ENCODE assay signal across 13 cellular contexts in genomic region chr3:189236352-189236751, GRCh38.
DNase-seq lines count a peak whose midpoint lies in the region; ATAC-seq and TF ChIP-seq lines count a peak whose summit lies in the region.
"Had no signal": no experiment of that assay in that cellular context is flagged by ENCODE, and none has a peak within 500 bp of the region (broad histone marks: within the 10 kb centered on the region; RNA-seq: fewer than 3 reads in every experiment).

No MANE protein-coding gene starts in this region.

- peak; percentile 59 for ATAC-seq in GM19372 (IDR thresholded peaks at IDR 0.05; ENCODE audit: low read depth, unreplicated experiment)
- ATAC-seq in HG03103 (IDR thresholded peaks at IDR 0.05; ENCODE audit: low read depth, unreplicated experiment), result peak; percentile 50
- no peak for ATAC-seq in gastroesophageal sphincter
- no peak for ATAC-seq in GM21423 (IDR thresholded peaks at IDR 0.05; ENCODE audit: unreplicated experiment)
- ATAC-seq: SK-N-SH treated with all-trans-retinoic acid at 6 μM for 48 hours had no signal

- TF ChIP-seq CTCF in GM12865 (IDR thresholded peaks at IDR 0.05; ENCODE audit: insufficient read depth, low read depth, low read length, missing control alignments) (no peak), OCI-LY3 (IDR thresholded peaks at IDR 0.05; ENCODE audit: low read depth, low read length) (no peak), gastroesophageal sphincter (IDR thresholded peaks at IDR 0.05) (no peak)

- no peak for TF ChIP-seq EP300 in gastroesophageal sphincter (IDR thresholded peaks at IDR 0.05)

- no peak overlapping the region for H2AFZ ChIP-seq in OCI-LY3 (ENCODE audit: low read depth, low read length)

- H3K4me1 ChIP-seq in OCI-LY3 (ENCODE audit: low read length), result peaks cover 51% of the 10 kb centered on the region
- H3K4me1 ChIP-seq in gastroesophageal sphincter, result no peaks in the 10 kb centered on the region

- peak overlapping the region; percentile 57 for H3K4me2 ChIP-seq in OCI-LY3 (ENCODE audit: low read length)

- H3K9me3 ChIP-seq in OCI-LY3 (ENCODE audit: insufficient read depth, low read length) (no peaks in the 10 kb centered on the region), gastroesophageal sphincter (no peaks in the 10 kb centered on the region)

- no peaks in the 10 kb centered on the region for H4K20me1 ChIP-seq in OCI-LY3 (ENCODE audit: insufficient read depth, low read length)

- H3K27ac ChIP-seq in OCI-LY3 (ENCODE audit: low read length) (peak overlapping the region; percentile 79), gastroesophageal sphincter (no peak overlapping the region)

- peaks cover 5% of the 10 kb centered on the region for H3K36me3 ChIP-seq in OCI-LY3 (replicated peaks; ENCODE audit: low read depth, low read length)
- H3K36me3 ChIP-seq in gastroesophageal sphincter, result no peaks in the 10 kb centered on the region

- H3K4me3 ChIP-seq in GM12865 (ENCODE audit: low read depth, low read length) (no peak overlapping the region), OCI-LY3 (ENCODE audit: low read length) (peak overlapping the region; percentile 36), gastroesophageal sphincter (no peak overlapping the region)

- H3K27me3 ChIP-seq in OCI-LY3 (ENCODE audit: low read depth, low read length), result no peaks in the 10 kb centered on the region
- H3K27me3 ChIP-seq in gastroesophageal sphincter, result no peaks in the 10 kb centered on the region

- peak; percentile 62 for DNase-seq in GM12865 (ENCODE audit: low read depth)
- DNase-seq in GDM1 (lab: John Stamatoyannopoulos, UW), result no peak
- DNase-seq in epidermal melanocyte (ENCODE audit: insufficient read length, low spot score), result no peak
- DNase-seq: activated CD4-positive, alpha-beta T cell treated with anti-CD3 and anti-CD28 coated beads, Interleukin-2, amount 50 U/mL, for 1 hour; midbrain; NCI-H1417; NCI-H82 had no signal

- no peaks in the 10 kb centered on the region for H3K79me2 ChIP-seq in OCI-LY3 (ENCODE audit: low read length)

- TF ChIP-seq POLR2A in gastroesophageal sphincter (IDR thresholded peaks at IDR 0.05), result no peak

- H3K9ac ChIP-seq in OCI-LY3 (ENCODE audit: low read length), result no peak overlapping the region; the same call in 1 of the 2 replicates

Comparison
In these comparisons a context has a peak if more than half of its experiments do, and no peak if none do; other contexts are left out.
1. ATAC-seq: peak in GM19372 (single experiment) and HG03103 (single experiment); none in gastroesophageal sphincter (single experiment) and GM21423 (single experiment).